ENCODE assay signal across 21 cellular contexts in genomic region chr1:236132420-236133046, GRCh38.
"Had no signal": no experiment of that assay in that cellular context is flagged by ENCODE, and none has a peak within 500 bp of the region (broad histone marks: within the 10 kb centered on the region; RNA-seq: fewer than 3 reads in every experiment).

No MANE protein-coding gene starts in this region.

- H3K27ac ChIP-seq: hepatocyte, left ventricle myocardium inferior, parathyroid adenoma, right atrium auricular region, right lobe of liver, upper lobe of left lung, vagina had no signal

- H3K4me1 ChIP-seq: left ventricle myocardium inferior, parathyroid adenoma, right atrium auricular region, right lobe of liver, upper lobe of left lung, vagina had no signal

- DNase-seq: islet precursor cell; left ventricle myocardium inferior; naive thymus-derived CD8-positive, alpha-beta T cell; nucleus accumbens; right lobe of liver; stimulated activated CD4-positive, alpha-beta T cell treated with anti-CD3 and anti-CD28 coated beads, Interleukin-1b, Interleukin-23, amount 100 ng/mL, for 48 hours; stimulated activated CD4-positive, alpha-beta T cell treated with anti-CD3 and anti-CD28 coated beads, Interleukin-2, amount 100 ng/mL, for 48 hours; stimulated activated CD4-positive, alpha-beta T cell treated with anti-CD3 and anti-CD28 coated beads, Interleukin-4, amount 100 ng/mL, for 4 hours; stimulated activated CD8-positive, alpha-beta memory T cell treated with anti-CD3 and anti-CD28 coated beads, Interleukin-4, amount 100 ng/mL, for 48 hours; stimulated activated naive CD4-positive, alpha-beta T cell treated with Interleukin-2 at 50 U/mL for 16 hours; stimulated activated naive CD8-positive, alpha-beta T cell treated with anti-CD3 and anti-CD28 coated beads, Interleukin-15, amount 100 ng/mL, for 72 hours; substantia nigra; upper lobe of left lung had no signal

- H3K4me3 ChIP-seq: hepatocyte, left ventricle myocardium inferior, lung, right atrium auricular region, right lobe of liver, smooth muscle cell, tibial nerve, upper lobe of left lung, vagina had no signal

- H3K9me3 ChIP-seq: left ventricle myocardium inferior, right atrium auricular region, right lobe of liver, tibial nerve, upper lobe of left lung, vagina had no signal

- H3K27me3 ChIP-seq: hepatocyte, right atrium auricular region, right lobe of liver, tibial nerve, upper lobe of left lung, vagina had no signal

- H3K9ac ChIP-seq: parathyroid adenoma had no signal

- H2AFZ ChIP-seq: hepatocyte, parathyroid adenoma had no signal

- ATAC-seq: naive thymus-derived CD8-positive, alpha-beta T cell; right lobe of liver; stimulated activated memory B cell treated with anti-CD40 and anti-IgM and Interleukin-4, amounts not matched to agents 10 μg/mL and 1 μg/mL and 100 μg/mL, for 72 hours; stimulated activated naive CD8-positive, alpha-beta T cell treated with anti-CD3 and anti-CD28 coated beads, Interleukin-15, amount 100 ng/mL, for 72 hours had no signal

- H3K4me2 ChIP-seq: hepatocyte, smooth muscle cell had no signal

- H3K79me2 ChIP-seq: hepatocyte, parathyroid adenoma had no signal

- H3K36me3 ChIP-seq: left ventricle myocardium inferior, right atrium auricular region, right lobe of liver, tibial nerve, upper lobe of left lung, vagina had no signal
